9 cellular contexts compared by ENCODE assay signal in the genomic region with DNA sequence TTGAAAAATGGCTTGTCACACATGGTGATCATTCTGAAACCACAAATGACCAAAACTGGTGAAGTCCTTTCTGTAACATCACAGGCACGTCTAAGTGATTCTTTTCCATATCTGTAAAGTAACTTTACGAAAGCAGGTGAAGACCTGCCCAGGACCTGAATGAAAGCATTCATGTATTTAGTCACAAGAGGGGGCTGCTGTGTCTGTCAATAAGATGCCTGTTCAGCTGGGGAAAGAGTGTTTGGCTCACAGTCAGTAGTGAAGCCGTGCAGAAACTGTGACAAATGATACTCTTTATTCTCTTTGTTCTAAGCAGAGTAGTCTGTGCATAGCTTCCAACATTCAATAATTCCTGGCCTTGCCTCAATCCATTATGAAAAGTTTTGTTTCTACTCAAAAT.
DNase-seq lines count a peak whose midpoint lies in the region; ATAC-seq, FAIRE-seq and TF ChIP-seq lines count a peak whose summit lies in the region.
"Had no signal": no experiment of that assay in that cellular context is flagged by ENCODE, and none has a peak within 500 bp of the region (broad histone marks: within the 10 kb centered on the region; RNA-seq: fewer than 3 reads in every experiment).

No MANE protein-coding gene starts in this region.

- no peak for TF ChIP-seq RAD21 in IMR-90 (IDR thresholded peaks at IDR 0.05; ENCODE audit: low read length)
- no peak for TF ChIP-seq RAD21 in HepG2 (CRISPR knock-in tag; IDR thresholded peaks at IDR 0.05)

- no peak overlapping the region for H2AK9ac ChIP-seq in IMR-90 (replicated peaks; ENCODE audit: low read depth, low read length, poor library complexity)

- H3K27ac ChIP-seq in IMR-90 (ENCODE audit: insufficient read depth, low read length) (no peak overlapping the region), HepG2 (ENCODE audit: extremely low read length, insufficient read depth, low read length) (no peak overlapping the region)

- peak overlapping the region; percentile 65 for H3K4me3 Mint-ChIP-seq in activated T-helper 1 cell treated with anti-CD3 and anti-CD28 coated beads, Interleukin-12 subunit alpha, Interleukin-12 subunit beta, Interleukin-2, Interleukin-4 antibody, amounts not matched to agents 30 ng/mL and 10 ng/mL and 1 ng/mL, durations not matched to agents 14 hours and 24 hours and 36 hours

- no peak overlapping the region for H2BK5ac ChIP-seq in IMR-90 (ENCODE audit: low read depth, low read length, poor library complexity, severe bottlenecking)

- H3K18ac ChIP-seq in IMR-90 (ENCODE audit: low read depth, low read length): no peak overlapping the region

- no peaks in the 10 kb centered on the region for H3K79me2 ChIP-seq in HepG2 (ENCODE audit: insufficient read depth, low read length)

- peak; percentile 26 for DNase-seq in stimulated activated CD4-positive, alpha-beta T cell treated with anti-CD3 and anti-CD28 coated beads, Interleukin-15, amount 100 ng/mL, for 24 hours
- DNase-seq in stimulated activated CD4-positive, alpha-beta T cell treated with anti-CD3 and anti-CD28 coated beads, Interleukin-1b, Interleukin-23, amount 100 ng/mL, for 48 hours: no peak
- no peak for DNase-seq in IMR-90
- peak; percentile 31 for DNase-seq in activated T-helper 1 cell treated with anti-CD3 and anti-CD28 coated beads, Interleukin-12 subunit alpha, Interleukin-12 subunit beta, Interleukin-2, Interleukin-4 antibody, amounts not matched to agents 30 ng/mL and 10 ng/mL and 1 ng/mL, durations not matched to agents 14 hours and 24 hours and 36 hours (ENCODE audit: low spot score)
- DNase-seq in HepG2 (ENCODE audit: low spot score): peak; percentile 70
- no peak for DNase-seq in NCI-H1417 treated with DMSO at 0.1 percent for 48 hours (lab: John Stamatoyannopoulos, UW)
- no peak for DNase-seq in NCI-H1105 treated with DMSO at 0.1 percent for 48 hours (lab: John Stamatoyannopoulos, UW)
- DNase-seq in NK-92 (lab: John Stamatoyannopoulos, UW; ENCODE audit: unreplicated experiment): no peak

- no CpG with 5 or more reads among the region's 3 CpGs for WGBS in IMR-90 (ENCODE audit: extremely low coverage in 2 of 2, insufficient read length in 1 of 2), 2 experiments
- WGBS in HepG2 (ENCODE audit: low lambda C conversion rate): 18% methylated on average over 3 of the region's 3 CpGs

- no peaks in the 10 kb centered on the region for H3K9me3 Mint-ChIP-seq in activated T-helper 1 cell treated with anti-CD3 and anti-CD28 coated beads, Interleukin-12 subunit alpha, Interleukin-12 subunit beta, Interleukin-2, Interleukin-4 antibody, amounts not matched to agents 30 ng/mL and 10 ng/mL and 1 ng/mL, durations not matched to agents 14 hours and 24 hours and 36 hours

- H4K20me1 ChIP-seq in IMR-90 (ENCODE audit: insufficient read depth, low read length) (no peaks in the 10 kb centered on the region), HepG2 (ENCODE audit: insufficient read depth, low read length) (no peaks in the 10 kb centered on the region)

- no peak for TF ChIP-seq POLR2A in IMR-90 (IDR thresholded peaks at IDR 0.05; ENCODE audit: low read depth, low read length)
- no peak for TF ChIP-seq POLR2A in HepG2 (IDR thresholded peaks at IDR 0.05; ENCODE audit: insufficient read depth in 1 of 2, low read depth in 2 of 2, low read length in 2 of 2)

- H2BK20ac ChIP-seq in IMR-90 (ENCODE audit: low read depth, low read length): no peak overlapping the region

- peak; percentile 63 for FAIRE-seq in HepG2 (lab: Jason Lieb, UNC)

- H3K27ac Mint-ChIP-seq in activated T-helper 1 cell treated with anti-CD3 and anti-CD28 coated beads, Interleukin-12 subunit alpha, Interleukin-12 subunit beta, Interleukin-2, Interleukin-4 antibody, amounts not matched to agents 30 ng/mL and 10 ng/mL and 1 ng/mL, durations not matched to agents 14 hours and 24 hours and 36 hours: peak overlapping the region; percentile 77

- no peaks in the 10 kb centered on the region for H3K36me3 Mint-ChIP-seq in activated T-helper 1 cell treated with anti-CD3 and anti-CD28 coated beads, Interleukin-12 subunit alpha, Interleukin-12 subunit beta, Interleukin-2, Interleukin-4 antibody, amounts not matched to agents 30 ng/mL and 10 ng/mL and 1 ng/mL, durations not matched to agents 14 hours and 24 hours and 36 hours (ENCODE audit: low read depth)

- ATAC-seq in IMR-90 (ENCODE audit: low read depth): no peak
- ATAC-seq in HepG2: peak; percentile 99

- no peak for TF ChIP-seq EP300 in HepG2 (IDR thresholded peaks at IDR 0.05; ENCODE audit: low read depth in 2 of 2, low read length in 2 of 2)
- no peak for TF ChIP-seq EP300 in HepG2 (CRISPR knock-in tag; IDR thresholded peaks at IDR 0.05; ENCODE audit: borderline replicate concordance)

- intact Hi-C loops in IMR-90 (cut with micrococcal nuclease) (no loop called here), HepG2 (cut with micrococcal nuclease; ENCODE audit: unreplicated experiment) (no loop called here)
- intact Hi-C loops in activated T-helper 1 cell treated with anti-CD3 and anti-CD28 coated beads, Interleukin-12 subunit alpha, Interleukin-12 subunit beta, Interleukin-2, Interleukin-4 antibody, amounts not matched to agents 30 ng/mL and 10 ng/mL and 1 ng/mL, durations not matched to agents 14 hours and 24 hours and 36 hours (cut with micrococcal nuclease): loop anchor here (1.0 to 2.0 kb wide), 4 partner anchors 24 to 53 kb away; no protein-coding TSS in a partner anchor

- no peak overlapping the region for H2AFZ ChIP-seq in IMR-90 (replicated peaks; ENCODE audit: low read length, poor library complexity)
- H2AFZ ChIP-seq in HepG2 (ENCODE audit: low read length): no peak overlapping the region

- dilution Hi-C loops in IMR-90 (cut with HindIII; ENCODE audit: low sequenced_read_pairs, unreplicated experiment): no loop called here

- H3K4me3 ChIP-seq in IMR-90 (ENCODE audit: insufficient read depth, low read depth, low read length): no peak overlapping the region
- no peak overlapping the region for H3K4me3 ChIP-seq in HepG2 (replicated peaks in 1 of 3; ENCODE audit: insufficient read depth in 1 of 3, low read depth in 2 of 3, low read length in 3 of 3)
- H3K4me3 ChIP-seq: skin epidermis had no signal

- CTCF ChIA-PET in IMR-90 (lab: Yijun Ruan, JAX): no interaction called here
- CTCF ChIA-PET in HepG2 (lab: Yijun Ruan, JAX; ENCODE audit: low intra/inter-chr PET ratio, low total read pairs): no interaction called here

- in situ Hi-C loops in IMR-90 (cut with MboI; ENCODE audit: low sequenced_read_pairs) (no loop called here), HepG2 (cut with HindIII; ENCODE audit: extremely low pct_ligation_motif_present, low pct_unique_long_range_greater_than_20kb) (no loop called here)

- BruUV-seq in IMR-90 (replicated peaks; lab: Mats Ljungman, UMichigan) (no TSS peak), HepG2 (replicated peaks; lab: Mats Ljungman, UMichigan) (no TSS peak)

- H3K4me2 ChIP-seq in IMR-90 (ENCODE audit: low read depth, low read length): no peak overlapping the region
- no peak overlapping the region for H3K4me2 ChIP-seq in HepG2 (ENCODE audit: low read depth, low read length)

- H3K27me3 Mint-ChIP-seq in activated T-helper 1 cell treated with anti-CD3 and anti-CD28 coated beads, Interleukin-12 subunit alpha, Interleukin-12 subunit beta, Interleukin-2, Interleukin-4 antibody, amounts not matched to agents 30 ng/mL and 10 ng/mL and 1 ng/mL, durations not matched to agents 14 hours and 24 hours and 36 hours (ENCODE audit: insufficient read depth): peaks cover 2% of the 10 kb centered on the region

- H3K9me1 ChIP-seq in IMR-90 (ENCODE audit: insufficient read depth, low read length): no peaks in the 10 kb centered on the region

- no peak overlapping the region for H3K14ac ChIP-seq in IMR-90 (replicated peaks; ENCODE audit: low read depth, low read length)

- no peak overlapping the region for H4K8ac ChIP-seq in IMR-90 (ENCODE audit: low read depth in 2 of 2, low read length in 2 of 2)

- H3K4me1 ChIP-seq in IMR-90 (ENCODE audit: control insufficient read depth, insufficient read depth, low read length) (no peaks in the 10 kb centered on the region), HepG2 (ENCODE audit: insufficient read depth, low read length) (no peaks in the 10 kb centered on the region)

- no peak overlapping the region for H2BK15ac ChIP-seq in IMR-90 (ENCODE audit: low read depth, low read length)

- H3K56ac ChIP-seq in IMR-90 (ENCODE audit: extremely low read depth, insufficient read depth, low read length): no peak overlapping the region

- H3K36me3 ChIP-seq in IMR-90 (ENCODE audit: control insufficient read depth, insufficient read depth, low read length): no peaks in the 10 kb centered on the region
- H3K36me3 ChIP-seq in HepG2 (replicated peaks in 1 of 2; ENCODE audit: control insufficient read depth in 1 of 2, insufficient read depth in 2 of 2, low read length in 2 of 2): no peaks in the 10 kb centered on the region

- 0 out of 2 replicates have a peak, but pooled peaks have one; percentile 8 for TF ChIP-seq CTCF in IMR-90 (conservative IDR thresholded peaks at IDR 0.05; ENCODE audit: low read depth, low read length)
- TF ChIP-seq CTCF in HepG2 (CRISPR knock-in tag; IDR thresholded peaks at IDR 0.05): peak; percentile 64

- H3K27me3 ChIP-seq in IMR-90 (ENCODE audit: control insufficient read depth, insufficient read depth, low read length) (no peaks in the 10 kb centered on the region), HepG2 (ENCODE audit: control insufficient read depth in 1 of 2, insufficient read depth in 2 of 2, low read length in 2 of 2) (no peaks in the 10 kb centered on the region)

- no peak overlapping the region for H3K23ac ChIP-seq in IMR-90 (ENCODE audit: low read depth, low read length)

- H3K9ac ChIP-seq in IMR-90 (ENCODE audit: low read depth, low read length) (no peak overlapping the region), HepG2 (ENCODE audit: insufficient read depth, low read depth, low read length) (no peak overlapping the region)

- H3K79me1 ChIP-seq in IMR-90 (ENCODE audit: low read depth in 1 of 2, low read length in 2 of 2): no peaks in the 10 kb centered on the region

- no peak overlapping the region for H3K4ac ChIP-seq in IMR-90 (ENCODE audit: low read depth, low read length)

- no peak overlapping the region for H2AK5ac ChIP-seq in IMR-90 (ENCODE audit: low read depth, low read length)

- H3K9me3 ChIP-seq in IMR-90 (ENCODE audit: control insufficient read depth, insufficient read depth, low read length) (no peaks in the 10 kb centered on the region), HepG2 (ENCODE audit: low read length) (no peaks in the 10 kb centered on the region)

- no peak overlapping the region for H4K91ac ChIP-seq in IMR-90 (ENCODE audit: insufficient read depth, low read depth, low read length)

- no peak overlapping the region for H2BK120ac ChIP-seq in IMR-90 (ENCODE audit: low read depth, low read length)

- H4K5ac ChIP-seq in IMR-90 (ENCODE audit: low read depth, low read length): no peak overlapping the region

- H3K4me1 Mint-ChIP-seq in activated T-helper 1 cell treated with anti-CD3 and anti-CD28 coated beads, Interleukin-12 subunit alpha, Interleukin-12 subunit beta, Interleukin-2, Interleukin-4 antibody, amounts not matched to agents 30 ng/mL and 10 ng/mL and 1 ng/mL, durations not matched to agents 14 hours and 24 hours and 36 hours (ENCODE audit: low read depth): peaks cover 26% of the 10 kb centered on the region

- POLR2A ChIA-PET in IMR-90 (lab: Charles Lee; ENCODE audit: unreplicated experiment): no interaction called here
- POLR2A ChIA-PET in HepG2 (lab: Yijun Ruan, JAX): no interaction called here

Comparison
In these comparisons a context has a peak if more than half of its experiments do, and no peak if none do; other contexts are left out.
1. DNase-seq: peak in stimulated activated CD4-positive, alpha-beta T cell treated with anti-CD3 and anti-CD28 coated beads, Interleukin-15, amount 100 ng/mL, for 24 hours (single experiment), activated T-helper 1 cell treated with anti-CD3 and anti-CD28 coated beads, Interleukin-12 subunit alpha, Interleukin-12 subunit beta, Interleukin-2, Interleukin-4 antibody, amounts not matched to agents 30 ng/mL and 10 ng/mL and 1 ng/mL, durations not matched to agents 14 hours and 24 hours and 36 hours (single experiment) and HepG2 (single experiment); none in stimulated activated CD4-positive, alpha-beta T cell treated with anti-CD3 and anti-CD28 coated beads, Interleukin-1b, Interleukin-23, amount 100 ng/mL, for 48 hours (single experiment), IMR-90 (single experiment), NCI-H1417 treated with DMSO at 0.1 percent for 48 hours (single experiment), NCI-H1105 treated with DMSO at 0.1 percent for 48 hours (single experiment) and NK-92 (single experiment).